ENCODE assay signal across 1 cellular context in genomic region chr3:143123353-143123974, GRCh38.
TF ChIP-seq lines count a peak whose summit lies in the region.

No MANE protein-coding gene starts in this region.

TF ChIP-seq in GM12878, 131 proteins besides CTCF, POLR2A, EP300 and RAD21 (continued from another document):
- TF ChIP-seq, protein P1, sequence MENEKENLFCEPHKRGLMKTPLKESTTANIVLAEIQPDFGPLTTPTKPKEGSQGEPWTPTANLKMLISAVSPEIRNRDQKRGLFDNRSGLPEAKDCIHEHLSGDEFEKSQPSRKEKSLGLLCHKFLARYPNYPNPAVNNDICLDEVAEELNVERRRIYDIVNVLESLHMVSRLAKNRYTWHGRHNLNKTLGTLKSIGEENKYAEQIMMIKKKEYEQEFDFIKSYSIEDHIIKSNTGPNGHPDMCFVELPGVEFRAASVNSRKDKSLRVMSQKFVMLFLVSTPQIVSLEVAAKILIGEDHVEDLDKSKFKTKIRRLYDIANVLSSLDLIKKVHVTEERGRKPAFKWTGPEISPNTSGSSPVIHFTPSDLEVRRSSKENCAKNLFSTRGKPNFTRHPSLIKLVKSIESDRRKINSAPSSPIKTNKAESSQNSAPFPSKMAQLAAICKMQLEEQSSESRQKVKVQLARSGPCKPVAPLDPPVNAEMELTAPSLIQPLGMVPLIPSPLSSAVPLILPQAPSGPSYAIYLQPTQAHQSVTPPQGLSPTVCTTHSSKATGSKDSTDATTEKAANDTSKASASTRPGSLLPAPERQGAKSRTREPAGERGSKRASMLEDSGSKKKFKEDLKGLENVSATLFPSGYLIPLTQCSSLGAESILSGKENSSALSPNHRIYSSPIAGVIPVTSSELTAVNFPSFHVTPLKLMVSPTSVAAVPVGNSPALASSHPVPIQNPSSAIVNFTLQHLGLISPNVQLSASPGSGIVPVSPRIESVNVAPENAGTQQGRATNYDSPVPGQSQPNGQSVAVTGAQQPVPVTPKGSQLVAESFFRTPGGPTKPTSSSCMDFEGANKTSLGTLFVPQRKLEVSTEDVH (IDR thresholded peaks at IDR 0.05; ENCODE audit: low read depth, partially characterized antibody): no peak
- TF ChIP-seq RELB (IDR thresholded peaks at IDR 0.05; ENCODE audit: low read depth) (peak; percentile 60; the same call in 1 of the 2 replicates), ETV6 (conservative IDR thresholded peaks at IDR 0.05 in 1 of 2, IDR thresholded peaks at IDR 0.05 in 1 of 2; ENCODE audit: borderline replicate concordance in 1 of 2, low read depth in 1 of 2) (peak in 1 of 2 experiments; percentile 41; a peak in 1 of 4 replicates), YBX1 (IDR thresholded peaks at IDR 0.05) (no peak), ZNF622 (IDR thresholded peaks at IDR 0.05) (no peak)
- TF ChIP-seq, protein P2, sequence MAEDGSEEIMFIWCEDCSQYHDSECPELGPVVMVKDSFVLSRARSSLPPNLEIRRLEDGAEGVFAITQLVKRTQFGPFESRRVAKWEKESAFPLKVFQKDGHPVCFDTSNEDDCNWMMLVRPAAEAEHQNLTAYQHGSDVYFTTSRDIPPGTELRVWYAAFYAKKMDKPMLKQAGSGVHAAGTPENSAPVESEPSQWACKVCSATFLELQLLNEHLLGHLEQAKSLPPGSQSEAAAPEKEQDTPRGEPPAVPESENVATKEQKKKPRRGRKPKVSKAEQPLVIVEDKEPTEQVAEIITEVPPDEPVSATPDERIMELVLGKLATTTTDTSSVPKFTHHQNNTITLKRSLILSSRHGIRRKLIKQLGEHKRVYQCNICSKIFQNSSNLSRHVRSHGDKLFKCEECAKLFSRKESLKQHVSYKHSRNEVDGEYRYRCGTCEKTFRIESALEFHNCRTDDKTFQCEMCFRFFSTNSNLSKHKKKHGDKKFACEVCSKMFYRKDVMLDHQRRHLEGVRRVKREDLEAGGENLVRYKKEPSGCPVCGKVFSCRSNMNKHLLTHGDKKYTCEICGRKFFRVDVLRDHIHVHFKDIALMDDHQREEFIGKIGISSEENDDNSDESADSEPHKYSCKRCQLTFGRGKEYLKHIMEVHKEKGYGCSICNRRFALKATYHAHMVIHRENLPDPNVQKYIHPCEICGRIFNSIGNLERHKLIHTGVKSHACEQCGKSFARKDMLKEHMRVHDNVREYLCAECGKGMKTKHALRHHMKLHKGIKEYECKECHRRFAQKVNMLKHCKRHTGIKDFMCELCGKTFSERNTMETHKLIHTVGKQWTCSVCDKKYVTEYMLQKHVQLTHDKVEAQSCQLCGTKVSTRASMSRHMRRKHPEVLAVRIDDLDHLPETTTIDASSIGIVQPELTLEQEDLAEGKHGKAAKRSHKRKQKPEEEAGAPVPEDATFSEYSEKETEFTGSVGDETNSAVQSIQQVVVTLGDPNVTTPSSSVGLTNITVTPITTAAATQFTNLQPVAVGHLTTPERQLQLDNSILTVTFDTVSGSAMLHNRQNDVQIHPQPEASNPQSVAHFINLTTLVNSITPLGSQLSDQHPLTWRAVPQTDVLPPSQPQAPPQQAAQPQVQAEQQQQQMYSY (CRISPR knock-in tag; IDR thresholded peaks at IDR 0.05): no peak
TF ChIP-seq in GM12878: peak in this region for 30.
